In the genomic region with DNA sequence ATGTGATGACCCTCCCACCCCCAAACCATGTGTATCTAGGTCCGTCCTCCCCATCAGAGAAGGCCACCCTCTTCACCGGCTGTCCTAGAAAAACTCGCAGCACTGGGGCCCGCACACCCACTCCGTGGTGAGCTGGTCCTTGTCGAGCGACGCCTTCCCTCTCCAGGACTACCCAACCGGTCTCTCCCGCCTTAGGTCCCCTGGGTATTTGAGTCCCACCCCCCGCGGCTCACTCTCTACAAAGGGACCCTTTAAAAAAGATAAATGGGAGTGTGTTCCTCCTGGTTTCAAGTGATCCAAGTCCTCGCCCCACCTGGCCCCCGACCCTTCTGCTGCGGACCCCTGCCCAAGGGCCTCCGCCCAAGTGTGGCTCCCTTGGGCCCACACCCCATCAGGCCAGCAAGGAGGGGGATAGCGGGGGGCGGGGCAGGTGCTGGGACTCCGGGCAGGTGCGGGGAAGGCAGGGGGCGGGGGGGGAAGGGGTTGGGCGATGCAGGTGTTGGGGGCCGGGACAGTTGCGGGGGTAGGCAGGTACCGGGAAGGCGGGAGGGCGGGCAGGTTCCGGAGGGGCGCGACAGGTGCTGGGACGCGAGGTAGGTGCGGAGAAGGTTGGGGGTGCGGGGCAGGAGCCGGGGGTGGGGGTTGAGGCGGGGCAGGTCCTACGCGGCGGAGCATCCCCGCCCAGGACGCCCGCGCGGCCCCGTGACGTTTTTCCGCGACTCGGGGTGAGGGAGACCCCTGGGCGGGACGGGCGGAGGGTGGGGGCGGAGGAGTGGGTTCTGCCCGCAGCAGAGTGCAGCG, we compare ENCODE assay signal across 8 cellular contexts. TPM values are rescaled to one million over a fixed set of nuclear protein-coding genes. Genes with fewer than 3 reads are reported as not detected.
DNase-seq lines count a peak whose midpoint lies in the region; ATAC-seq and TF ChIP-seq lines count a peak whose summit lies in the region.

No MANE protein-coding gene starts in this region.

- H3K27me3 ChIP-seq in sigmoid colon = no peaks in the 10 kb centered on the region

- ATAC-seq in GM21619 (IDR thresholded peaks at IDR 0.05; ENCODE audit: unreplicated experiment) = no peak

- CTCF ChIA-PET in RWPE1 (lab: Yijun Ruan, JAX) (no interaction called here), HEK293T (lab: Yijun Ruan, JAX) (no interaction called here)

- peaks cover 0 to 32% (median 25%) of the 10 kb centered on the region in 4 donors for H3K4me1 ChIP-seq in sigmoid colon

- H3K36me3 ChIP-seq in sigmoid colon = no peaks in the 10 kb centered on the region

- no peak for TF ChIP-seq POLR2A in sigmoid colon (IDR thresholded peaks at IDR 0.05)

- DNase-seq in GM12864 (ENCODE audit: low read depth) (no peak), RWPE1 (ENCODE audit: low spot score) (no peak), fibroblast of mammary gland (ENCODE audit: low read depth) (no peak), sigmoid colon (no peak), putamen (ENCODE audit: low spot score) (no peak), HEK293T (ENCODE audit: extremely low spot score) (no peak), cerebellar cortex (ENCODE audit: low spot score) (no peak)

- H3K4me3 ChIP-seq in GM12864 (ENCODE audit: low read depth, low read length) (peak overlapping the region; percentile 29), fibroblast of mammary gland (ENCODE audit: control insufficient read depth, low read depth, low read length) (peak overlapping the region; percentile 42), sigmoid colon (peak overlapping the region; percentile 54 to 99 (median 84))

- POLR2A ChIA-PET in RWPE1 (lab: Yijun Ruan, JAX; ENCODE audit: low non-redundant PET) (interaction anchor here (0.5 to 1.6 kb wide), 5 partner anchors 9 to 51 kb away, joined by 3 to 13 read pairs (median 4); partner anchors contain the start of genes EHMT1 and ZMYND19), HEK293T (lab: Yijun Ruan, JAX) (interaction anchor here (0.7 to 2.1 kb wide), 4 partner anchors 14 to 181 kb away, joined by 3 to 7 read pairs (median 5); partner anchors contain the start of genes EHMT1, EXD3, NOXA1 and ZMYND19)

- TF ChIP-seq CTCF in GM12864 (IDR thresholded peaks at IDR 0.05; ENCODE audit: low read depth, low read length, missing control alignments) (no peak), RWPE1 (conservative IDR thresholded peaks at IDR 0.05; ENCODE audit: low read depth) (no peak), fibroblast of mammary gland (conservative IDR thresholded peaks at IDR 0.05; ENCODE audit: control insufficient read depth, insufficient read depth, low read depth, low read length) (no peak), sigmoid colon (IDR thresholded peaks at IDR 0.05) (no peak)

- intact Hi-C loops in sigmoid colon (cut with DNase I) = loop anchor here (1.0 to 10.0 kb wide), 4 partner anchors 14 to 150 kb away; partner anchors contain the start of genes EHMT1, MRPL41, NSMF and PNPLA7

- peak overlapping the region; percentile 100 for H3K27ac ChIP-seq in RWPE1
- peak overlapping the region; percentile 68 to 77 (median 74) for H3K27ac ChIP-seq in sigmoid colon

- WGBS in sigmoid colon, 2 donors = 5 to 12% methylated on average over 55 of the region's 55 CpGs

- H3K9me3 ChIP-seq in sigmoid colon = no peaks in the 10 kb centered on the region

- TF ChIP-seq EP300 in sigmoid colon (IDR thresholded peaks at IDR 0.05) = no peak

TF ChIP-seq in HEK293T, 16 proteins besides CTCF, POLR2A, EP300 and RAD21:
- no peak for TF ChIP-seq LEF1 (IDR thresholded peaks at IDR 0.05; ENCODE audit: borderline replicate concordance)
TF ChIP-seq in HEK293T: peak in this region for 0.

RNA-seq across cellular contexts. Expression of gene ARRDC1, which starts 0.9 kb away (rescaled TPM):
- total RNA-seq in sigmoid colon = 10 to 100 TPM; 12.5 to 26.3 (median 19.7) TPM
- 100 to 1,000 TPM in 1 of 3 donors, 10 to 100 TPM in 2; 51.7 to 131 (median 71.4) TPM for polyA plus RNA-seq in sigmoid colon

RNA-seq across cellular contexts. Expression of gene ZMYND19, which starts 14.2 kb away (rescaled TPM):
- total RNA-seq in sigmoid colon = 10 to 100 TPM in 2 of 4 donors, 1 to 10 TPM in 2; 7.2 to 13.0 (median 10.0) TPM
- polyA plus RNA-seq in sigmoid colon = 10 to 100 TPM in 1 of 3 donors, 1 to 10 TPM in 2; 5.4 to 17.8 (median 9.0) TPM

RNA-seq across cellular contexts. Expression of gene EHMT1, which starts 14.3 kb away (rescaled TPM):
- total RNA-seq in sigmoid colon = 10 to 100 TPM; 60.4 to 91.4 (median 70.7) TPM
- 10 to 100 TPM; 19.2 to 54.9 (median 28.2) TPM for polyA plus RNA-seq in sigmoid colon

RNA-seq across cellular contexts. Expression of gene DPH7, which starts 25.8 kb away (rescaled TPM):
- 10 to 100 TPM; 28.5 to 43.6 (median 29.0) TPM for total RNA-seq in sigmoid colon
- 10 to 100 TPM in 2 of 3 donors, 1 to 10 TPM in 1; 6.5 to 29.0 (median 10.2) TPM for polyA plus RNA-seq in sigmoid colon

RNA-seq across cellular contexts. Expression of gene MRPL41, which starts 52.9 kb away (rescaled TPM):
- 10 to 100 TPM; 38.5 to 73.1 (median 57.9) TPM for total RNA-seq in sigmoid colon
- 100 to 1,000 TPM in 2 of 3 donors, 10 to 100 TPM in 1; 95.2 to 162 (median 132) TPM for polyA plus RNA-seq in sigmoid colon

Comparison
In these comparisons a context has a peak if more than half of its experiments do, and no peak if none do; other contexts are left out.
1. H3K4me3 ChIP-seq: peak in every context shown above with its lines; median percentile 84 in sigmoid colon; 42 in fibroblast of mammary gland; 29 in GM12864.